In the genomic region with DNA sequence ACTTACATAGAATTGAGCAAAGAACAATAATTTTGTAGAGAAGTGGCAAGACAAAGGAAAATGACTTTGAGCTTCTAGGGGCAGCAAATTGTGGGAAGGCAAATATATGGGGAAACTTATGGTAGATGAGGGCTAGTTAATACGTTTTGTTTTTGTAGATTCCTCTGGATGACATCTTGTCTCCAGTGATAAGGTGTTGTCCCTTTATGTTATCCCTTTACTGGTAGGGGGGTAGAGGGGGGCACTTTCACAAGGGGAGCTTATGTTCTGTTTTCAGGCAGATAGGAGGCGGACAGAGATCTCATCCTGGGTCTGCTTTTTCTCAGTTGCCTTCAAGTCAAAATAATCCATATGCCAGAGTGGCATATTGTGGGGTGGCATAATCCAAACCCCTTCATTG, we compare ENCODE assay signal across 14 cellular contexts.
DNase-seq lines count a peak whose midpoint lies in the region; ATAC-seq, FAIRE-seq and TF ChIP-seq lines count a peak whose summit lies in the region.
"Had no signal": no experiment of that assay in that cellular context is flagged by ENCODE, and none has a peak within 500 bp of the region (broad histone marks: within the 10 kb centered on the region; RNA-seq: fewer than 3 reads in every experiment).

No MANE protein-coding gene starts in this region.

- H3K79me2 ChIP-seq in mammary epithelial cell (ENCODE audit: insufficient read depth, low read length) (no peaks in the 10 kb centered on the region), K562 (ENCODE audit: control insufficient read depth, insufficient read depth, low read length) (no peaks in the 10 kb centered on the region)

- no peak overlapping the region for H3K4me3 Mint-ChIP-seq in CD8-positive, alpha-beta T cell
- no peak overlapping the region for H3K4me3 Mint-ChIP-seq in stimulated activated effector memory CD8-positive, alpha-beta T cell treated with anti-CD3 and anti-CD28 coated beads, Interleukin-12 subunit alpha, Interleukin-12 subunit beta, amount 100 ng/mL, for 72 hours
- H3K4me3 Mint-ChIP-seq: HFFc6 had no signal

- H3K4me3 ChIP-seq in breast epithelium (no peak overlapping the region), mammary epithelial cell (replicated peaks in 1 of 3; ENCODE audit: insufficient read depth in 1 of 3, low read depth in 2 of 3, low read length in 3 of 3) (no peak overlapping the region), K562 (no peak overlapping the region)
- H3K4me3 ChIP-seq in CD8-positive, alpha-beta T cell (ENCODE audit: low read depth, low read length): no peak overlapping the region

- H3K4me1 ChIP-seq in breast epithelium (peaks cover 0 to 6% of the 10 kb centered on the region in 2 donors), mammary epithelial cell (ENCODE audit: insufficient read depth, low read length) (peaks cover 31% of the 10 kb centered on the region), K562 (replicated peaks in 1 of 2; ENCODE audit: control insufficient read depth in 2 of 2, insufficient read depth in 2 of 2, low read length in 2 of 2) (peaks cover 9 to 41% of the 10 kb centered on the region in 2 experiments; a peak in 4 of 5 replicates)
- H3K4me1 ChIP-seq in CD8-positive, alpha-beta T cell (ENCODE audit: insufficient read depth, low read length): peaks cover 46% of the 10 kb centered on the region
- H3K4me1 ChIP-seq: BE2C had no signal

- DNase-seq in breast epithelium (ENCODE audit: low spot score in 2 of 2): no peak
- no peak for DNase-seq in mammary epithelial cell
- DNase-seq in CD8-positive, alpha-beta T cell: no peak
- DNase-seq in K562 (ENCODE audit: extremely low read depth in 1 of 4, low spot score in 3 of 4): peak in 1 of 4 experiments; percentile 19
- no peak for DNase-seq in stimulated activated effector memory CD8-positive, alpha-beta T cell treated with anti-CD3 and anti-CD28 coated beads, Interleukin-12 subunit alpha, Interleukin-12 subunit beta, amount 100 ng/mL, for 72 hours (ENCODE audit: low spot score in 2 of 2)
- DNase-seq in central memory CD4-positive, alpha-beta T cell: no peak
- DNase-seq: BE2C, Calu3, DMS 273 treated with DMSO at 0.1 percent for 48 hours, HCEC 1CT, HFFc6, IMR-90 had no signal

- TF ChIP-seq POLR2A in breast epithelium (IDR thresholded peaks at IDR 0.05) (no peak), K562 (conservative IDR thresholded peaks at IDR 0.05) (no peak)

- H3K36me3 Mint-ChIP-seq in CD8-positive, alpha-beta T cell: peaks cover 59% of the 10 kb centered on the region
- peaks cover 9% of the 10 kb centered on the region for H3K36me3 Mint-ChIP-seq in stimulated activated effector memory CD8-positive, alpha-beta T cell treated with anti-CD3 and anti-CD28 coated beads, Interleukin-12 subunit alpha, Interleukin-12 subunit beta, amount 100 ng/mL, for 72 hours

- CTCF ChIA-PET in mammary epithelial cell (lab: Charles Lee; ENCODE audit: low non-redundant PET) (no interaction called here), K562 (lab: Yijun Ruan, JAX; ENCODE audit: low intra/inter-chr PET ratio) (no interaction called here)
- CTCF ChIA-PET in CD8-positive, alpha-beta T cell (lab: Charles Lee): interaction anchor here (1.0 kb wide), 1 partner anchor 7 kb away, joined by 7 read pairs; no protein-coding TSS in a partner anchor

- intact Hi-C loops in breast epithelium (cut with DNase I; ENCODE audit: low total_unique reads) (no loop called here), mammary epithelial cell (cut with micrococcal nuclease) (loop anchor here (5.0 to 10.0 kb wide), 3 partner anchors 104 to 211 kb away; no protein-coding TSS in a partner anchor), K562 (cut with micrococcal nuclease) (no loop called here)
- intact Hi-C loops in CD8-positive, alpha-beta T cell (cut with DNase I, micrococcal nuclease): loop anchor here in 1 of 2 experiments (5.0 kb wide), 1 partner anchor 39 kb away; no protein-coding TSS in a partner anchor

- H3K27ac Mint-ChIP-seq in CD8-positive, alpha-beta T cell: peak overlapping the region; percentile 53
- peak overlapping the region; percentile 4 for H3K27ac Mint-ChIP-seq in stimulated activated effector memory CD8-positive, alpha-beta T cell treated with anti-CD3 and anti-CD28 coated beads, Interleukin-12 subunit alpha, Interleukin-12 subunit beta, amount 100 ng/mL, for 72 hours
- H3K27ac Mint-ChIP-seq: HFFc6 had no signal

- H3K9me1 ChIP-seq in K562 (ENCODE audit: control insufficient read depth, insufficient read depth, low read length): no peaks in the 10 kb centered on the region

- H3K4me2 ChIP-seq in mammary epithelial cell (ENCODE audit: insufficient read depth, low read depth, low read length) (no peak overlapping the region), K562 (ENCODE audit: insufficient read depth, low read length) (no peak overlapping the region)

- H3K9me3 ChIP-seq in breast epithelium: no peaks in the 10 kb centered on the region
- no peaks in the 10 kb centered on the region for H3K9me3 ChIP-seq in mammary epithelial cell (replicated peaks; ENCODE audit: insufficient read depth, low read length)
- no peaks in the 10 kb centered on the region for H3K9me3 ChIP-seq in CD8-positive, alpha-beta T cell (ENCODE audit: low read length)
- H3K9me3 ChIP-seq in K562 (replicated peaks; ENCODE audit: control insufficient read depth, insufficient read depth, low read depth, low read length): no peaks in the 10 kb centered on the region
- H3K9me3 ChIP-seq: BE2C had no signal

- no peak overlapping the region for H3K9ac ChIP-seq in mammary epithelial cell (ENCODE audit: insufficient read depth, low read length)
- H3K9ac ChIP-seq in K562 (ENCODE audit: insufficient read depth in 1 of 2, low read depth in 2 of 2, low read length in 2 of 2): no peak overlapping the region; a peak in 1 of 4 replicates

- in situ Hi-C loops in mammary epithelial cell (cut with MboI; ENCODE audit: low sequenced_read_pairs in 2 of 2) (no loop called here), K562 (cut with MboI) (no loop called here)

- ATAC-seq in CD8-positive, alpha-beta T cell: no peak
- ATAC-seq in K562 (no peak), GM18517 (IDR thresholded peaks at IDR 0.05; ENCODE audit: unreplicated experiment) (no peak), HG03280 (IDR thresholded peaks at IDR 0.05; ENCODE audit: unreplicated experiment) (no peak)
- ATAC-seq in stimulated activated effector memory CD8-positive, alpha-beta T cell treated with anti-CD3 and anti-CD28 coated beads, Interleukin-12 subunit alpha, Interleukin-12 subunit beta, amount 100 ng/mL, for 72 hours: no peak

- TF ChIP-seq CTCF in breast epithelium (IDR thresholded peaks at IDR 0.05) (no peak), mammary epithelial cell (conservative IDR thresholded peaks at IDR 0.05 in 1 of 2, IDR thresholded peaks at IDR 0.05 in 1 of 2; ENCODE audit: extremely low read depth in 1 of 2, insufficient read depth in 1 of 2, low read depth in 1 of 2, low read length in 2 of 2) (no peak), K562 (IDR thresholded peaks at IDR 0.05 in 2 of 3, conservative IDR thresholded peaks at IDR 0.05 in 1 of 3; ENCODE audit: insufficient read depth in 2 of 3, low read depth in 1 of 3, low read length in 3 of 3) (no peak)
- no peak for TF ChIP-seq CTCF in CD8-positive, alpha-beta T cell (IDR thresholded peaks at IDR 0.05)

- peaks cover 74% of the 10 kb centered on the region for H3K4me1 Mint-ChIP-seq in CD8-positive, alpha-beta T cell (ENCODE audit: low read depth)
- H3K4me1 Mint-ChIP-seq in stimulated activated effector memory CD8-positive, alpha-beta T cell treated with anti-CD3 and anti-CD28 coated beads, Interleukin-12 subunit alpha, Interleukin-12 subunit beta, amount 100 ng/mL, for 72 hours: peaks cover 47% of the 10 kb centered on the region

- TF ChIP-seq RAD21 in K562 (CRISPR knock-in tag; conservative IDR thresholded peaks at IDR 0.05 in 1 of 2, IDR thresholded peaks at IDR 0.05 in 1 of 2): no peak

- H3K27me3 Mint-ChIP-seq in CD8-positive, alpha-beta T cell (ENCODE audit: low read depth): no peaks in the 10 kb centered on the region

- no peak for FAIRE-seq in K562 (lab: Jason Lieb, UNC)

- H3K27ac ChIP-seq in breast epithelium (peak overlapping the region; percentile 16 to 88), mammary epithelial cell (ENCODE audit: insufficient read depth, low read depth, low read length) (no peak overlapping the region), K562 (ENCODE audit: extremely low read depth, low read depth, low read length) (no peak overlapping the region)
- no peak overlapping the region for H3K27ac ChIP-seq in CD8-positive, alpha-beta T cell (ENCODE audit: low read depth, low read length)

- H4K20me1 ChIP-seq in mammary epithelial cell (ENCODE audit: insufficient read depth, low read length): no peaks in the 10 kb centered on the region
- no peaks in the 10 kb centered on the region for H4K20me1 ChIP-seq in K562 (replicated peaks; ENCODE audit: control insufficient read depth, insufficient read depth, low read length)

- H3K9me3 Mint-ChIP-seq in CD8-positive, alpha-beta T cell: no peaks in the 10 kb centered on the region
- no peaks in the 10 kb centered on the region for H3K9me3 Mint-ChIP-seq in stimulated activated effector memory CD8-positive, alpha-beta T cell treated with anti-CD3 and anti-CD28 coated beads, Interleukin-12 subunit alpha, Interleukin-12 subunit beta, amount 100 ng/mL, for 72 hours
- H3K9me3 Mint-ChIP-seq: HFFc6 had no signal

- no peaks in the 10 kb centered on the region for H3K27me3 ChIP-seq in breast epithelium
- H3K27me3 ChIP-seq in mammary epithelial cell (ENCODE audit: insufficient read depth, low read length): no peaks in the 10 kb centered on the region
- no peaks in the 10 kb centered on the region for H3K27me3 ChIP-seq in CD8-positive, alpha-beta T cell (ENCODE audit: insufficient read depth, low read length)
- no peaks in the 10 kb centered on the region for H3K27me3 ChIP-seq in K562 (ENCODE audit: control insufficient read depth in 2 of 2, insufficient read depth in 2 of 2, low read length in 2 of 2)
- H3K27me3 ChIP-seq: BE2C had no signal

- TF ChIP-seq EP300 in K562 (IDR thresholded peaks at IDR 0.05; ENCODE audit: low read length): no peak

- H3K36me3 ChIP-seq in breast epithelium (no peaks in the 10 kb centered on the region), mammary epithelial cell (ENCODE audit: insufficient read depth, low read length) (no peaks in the 10 kb centered on the region), K562 (ENCODE audit: control insufficient read depth, insufficient read depth, low read length) (no peaks in the 10 kb centered on the region)
- H3K36me3 ChIP-seq in CD8-positive, alpha-beta T cell (ENCODE audit: insufficient read depth, low read length): no peaks in the 10 kb centered on the region
- H3K36me3 ChIP-seq: BE2C had no signal

- BruUV-seq in mammary epithelial cell (replicated peaks; lab: Mats Ljungman, UMichigan): no TSS peak
- BruUV-seq in K562 (replicated peaks; lab: Mats Ljungman, UMichigan): no TSS peak

- dilution Hi-C loops in mammary epithelial cell (cut with HindIII; ENCODE audit: low sequenced_read_pairs): no loop called here

- WGBS in mammary epithelial cell (ENCODE audit: low coverage, missing lambda C conversion rate): 100% methylated on average over 2 of the region's 2 CpGs
- 30% methylated on average over 2 of the region's 2 CpGs for WGBS in K562 (ENCODE audit: insufficient coverage, low coverage, missing lambda C conversion rate)

- POLR2A ChIA-PET in CD8-positive, alpha-beta T cell (lab: Charles Lee): interaction anchor here (0.7 to 1.1 kb wide), 3 partner anchors 30 to 211 kb away, joined by 3 to 5 read pairs (median 4); no protein-coding TSS in a partner anchor
- POLR2A ChIA-PET in K562 (lab: Yijun Ruan, JAX): interaction anchor here (0.7 to 1.2 kb wide), 3 partner anchors 8 to 26 kb away, joined by 3 to 4 read pairs (median 4); no protein-coding TSS in a partner anchor

- H2AFZ ChIP-seq in mammary epithelial cell (ENCODE audit: low read depth, low read length) (no peak overlapping the region), K562 (ENCODE audit: low read depth, low read length) (peak overlapping the region; percentile 33; the same call in 1 of the 2 replicates)

Comparison
In these comparisons a context has a peak if more than half of its experiments do, and no peak if none do; other contexts are left out.
1. H3K27ac ChIP-seq: peak in breast epithelium (2 of 2); none in mammary epithelial cell (single experiment), CD8-positive, alpha-beta T cell (single experiment) and K562 (single experiment).